ENCODE assay signal across 1 cellular context in the genomic region with DNA sequence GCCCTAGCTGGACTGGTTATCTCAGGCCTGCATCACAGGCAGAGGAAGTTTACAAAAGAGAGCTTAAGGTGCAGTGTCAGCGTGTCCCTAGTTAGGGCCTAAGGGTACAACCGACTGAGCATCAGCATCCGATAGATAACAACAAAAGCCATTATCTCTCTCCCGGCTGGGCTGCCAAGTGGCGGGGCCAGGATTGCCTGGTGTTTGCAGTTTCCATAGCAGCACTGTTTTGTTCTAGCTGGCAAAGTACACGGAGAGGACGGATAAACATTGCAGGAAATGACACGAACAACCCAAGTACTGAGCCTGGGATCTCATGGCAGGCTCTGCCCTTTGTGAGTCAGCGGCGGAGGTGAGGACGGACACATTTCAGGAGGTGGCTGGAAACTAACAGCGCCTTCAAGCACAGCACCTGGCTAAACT.
TF ChIP-seq lines count a peak whose summit lies in the region.

No MANE protein-coding gene starts in this region.

TF ChIP-seq in K562, 482 proteins besides CTCF, POLR2A, EP300 and RAD21 (continued from another document and continues in another):
- TF ChIP-seq ELK1 (CRISPR knock-in tag; IDR thresholded peaks at IDR 0.05), result no peak
- TF ChIP-seq ZNF79 (CRISPR knock-in tag; IDR thresholded peaks at IDR 0.05; ENCODE audit: low read depth), result no peak
- TF ChIP-seq MEIS2 (IDR thresholded peaks at IDR 0.05; ENCODE audit: partially characterized antibody), result peak; percentile 70
- TF ChIP-seq POLR2B (IDR thresholded peaks at IDR 0.05; ENCODE audit: low read depth, partially characterized antibody), result no peak
- TF ChIP-seq ZNF165 (CRISPR knock-in tag; IDR thresholded peaks at IDR 0.05; ENCODE audit: borderline replicate concordance), result no peak
- no peak for TF ChIP-seq ZNF655 (CRISPR knock-in tag; IDR thresholded peaks at IDR 0.05)
- no peak for TF ChIP-seq SETDB1 (IDR thresholded peaks at IDR 0.05; ENCODE audit: low read length)
- TF ChIP-seq TAF1 (IDR thresholded peaks at IDR 0.05; ENCODE audit: control insufficient read depth, extremely low read depth, insufficient read depth, low read length, severe bottlenecking), result peak; percentile 31
- TF ChIP-seq NELFE (IDR thresholded peaks at IDR 0.05; ENCODE audit: insufficient read depth, insufficient read length), result no peak
- TF ChIP-seq FOXP1 (CRISPR knock-in tag; IDR thresholded peaks at IDR 0.05), result peak; percentile 76; the same call in 1 of the 2 replicates
- TF ChIP-seq ZNF311 (CRISPR knock-in tag; IDR thresholded peaks at IDR 0.05), result no peak
- TF ChIP-seq ZNF274 (IDR thresholded peaks at IDR 0.05; ENCODE audit: borderline replicate concordance, low read depth, low read length), result peak; percentile 71; the same call in 1 of the 2 replicates
- TF ChIP-seq EGR1 (conservative IDR thresholded peaks at IDR 0.05), result no peak
- no peak for TF ChIP-seq USF2 (CRISPR knock-in tag; IDR thresholded peaks at IDR 0.05)
- TF ChIP-seq CHCHD3 (CRISPR knock-in tag; IDR thresholded peaks at IDR 0.05), result no peak
- peak; percentile 86 for TF ChIP-seq KLF16 (IDR thresholded peaks at IDR 0.05)
- TF ChIP-seq SRSF7 (optimal IDR thresholded peaks at IDR 0.05; ENCODE audit: low read depth, low read length), result no peak
- TF ChIP-seq AFF4 (CRISPR knock-in tag; IDR thresholded peaks at IDR 0.05), result no peak
- TF ChIP-seq ZNF785 (CRISPR knock-in tag; IDR thresholded peaks at IDR 0.05), result no peak
- no peak for TF ChIP-seq PURB (CRISPR knock-in tag; IDR thresholded peaks at IDR 0.05; ENCODE audit: low read depth)
- TF ChIP-seq SMAD2 (IDR thresholded peaks at IDR 0.05; ENCODE audit: low read depth, low read length), result no peak
- TF ChIP-seq DNMT1 (IDR thresholded peaks at IDR 0.05), result no peak
- TF ChIP-seq NR4A1 (CRISPR knock-in tag; IDR thresholded peaks at IDR 0.05), result no peak
- TF ChIP-seq NR4A1 (tag; IDR thresholded peaks at IDR 0.05), result no peak
- peak; percentile 69 for TF ChIP-seq NFE2 (IDR thresholded peaks at IDR 0.05; ENCODE audit: low read depth)
- TF ChIP-seq L3MBTL2 (IDR thresholded peaks at IDR 0.05), result no peak; the same call in 1 of the 2 replicates
- TF ChIP-seq RCOR1 (IDR thresholded peaks at IDR 0.05; ENCODE audit: borderline replicate concordance in 1 of 2, low read depth in 2 of 2, low read length in 2 of 2), result peak; percentile 83 to 100; a peak in 3 of 4 replicates
- peak; percentile 84; the same call in 1 of the 2 replicates for TF ChIP-seq FOXM1 (IDR thresholded peaks at IDR 0.05; ENCODE audit: low read depth)
- no peak for TF ChIP-seq FOXM1 (CRISPR knock-in tag; IDR thresholded peaks at IDR 0.05; ENCODE audit: low read depth)
- TF ChIP-seq ZNF431 (CRISPR knock-in tag; IDR thresholded peaks at IDR 0.05), result no peak
- TF ChIP-seq SRSF3 (IDR thresholded peaks at IDR 0.05; ENCODE audit: insufficient read depth, low read length), result no peak
- 0 out of 4 replicates have a peak, but pooled peaks of 1 of the 2 experiments have one; percentile 27 for TF ChIP-seq MAZ (CRISPR knock-in tag; conservative IDR thresholded peaks at IDR 0.05 in 1 of 2, IDR thresholded peaks at IDR 0.05 in 1 of 2)
- peak; percentile 61; the same call in 1 of the 2 replicates for TF ChIP-seq ATF3 (IDR thresholded peaks at IDR 0.05)
- TF ChIP-seq ATF3 (CRISPR knock-in tag; conservative IDR thresholded peaks at IDR 0.05), result 0 out of 2 replicates have a peak, but pooled peaks have one; percentile 42
- no peak for TF ChIP-seq GTF2E2 (tag; IDR thresholded peaks at IDR 0.05)
- no peak for TF ChIP-seq ZNF444 (CRISPR knock-in tag; IDR thresholded peaks at IDR 0.05)
- TF ChIP-seq, protein P1, sequence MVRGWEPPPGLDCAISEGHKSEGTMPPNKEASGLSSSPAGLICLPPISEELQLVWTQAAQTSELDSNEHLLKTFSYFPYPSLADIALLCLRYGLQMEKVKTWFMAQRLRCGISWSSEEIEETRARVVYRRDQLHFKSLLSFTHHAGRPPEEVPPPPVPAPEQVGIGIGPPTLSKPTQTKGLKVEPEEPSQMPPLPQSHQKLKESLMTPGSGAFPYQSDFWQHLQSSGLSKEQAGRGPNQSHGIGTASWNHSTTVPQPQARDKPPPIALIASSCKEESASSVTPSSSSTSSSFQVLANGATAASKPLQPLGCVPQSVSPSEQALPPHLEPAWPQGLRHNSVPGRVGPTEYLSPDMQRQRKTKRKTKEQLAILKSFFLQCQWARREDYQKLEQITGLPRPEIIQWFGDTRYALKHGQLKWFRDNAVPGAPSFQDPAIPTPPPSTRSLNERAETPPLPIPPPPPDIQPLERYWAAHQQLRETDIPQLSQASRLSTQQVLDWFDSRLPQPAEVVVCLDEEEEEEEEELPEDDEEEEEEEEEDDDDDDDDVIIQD (CRISPR knock-in tag; IDR thresholded peaks at IDR 0.05), result no peak
- peak; percentile 87 for TF ChIP-seq MXI1 (IDR thresholded peaks at IDR 0.05; ENCODE audit: low read depth, low read length)
- TF ChIP-seq POLR2H (tag; IDR thresholded peaks at IDR 0.05; ENCODE audit: low read depth), result no peak
- TF ChIP-seq NFIC (IDR thresholded peaks at IDR 0.05), result peak; percentile 86
- TF ChIP-seq, protein P2, sequence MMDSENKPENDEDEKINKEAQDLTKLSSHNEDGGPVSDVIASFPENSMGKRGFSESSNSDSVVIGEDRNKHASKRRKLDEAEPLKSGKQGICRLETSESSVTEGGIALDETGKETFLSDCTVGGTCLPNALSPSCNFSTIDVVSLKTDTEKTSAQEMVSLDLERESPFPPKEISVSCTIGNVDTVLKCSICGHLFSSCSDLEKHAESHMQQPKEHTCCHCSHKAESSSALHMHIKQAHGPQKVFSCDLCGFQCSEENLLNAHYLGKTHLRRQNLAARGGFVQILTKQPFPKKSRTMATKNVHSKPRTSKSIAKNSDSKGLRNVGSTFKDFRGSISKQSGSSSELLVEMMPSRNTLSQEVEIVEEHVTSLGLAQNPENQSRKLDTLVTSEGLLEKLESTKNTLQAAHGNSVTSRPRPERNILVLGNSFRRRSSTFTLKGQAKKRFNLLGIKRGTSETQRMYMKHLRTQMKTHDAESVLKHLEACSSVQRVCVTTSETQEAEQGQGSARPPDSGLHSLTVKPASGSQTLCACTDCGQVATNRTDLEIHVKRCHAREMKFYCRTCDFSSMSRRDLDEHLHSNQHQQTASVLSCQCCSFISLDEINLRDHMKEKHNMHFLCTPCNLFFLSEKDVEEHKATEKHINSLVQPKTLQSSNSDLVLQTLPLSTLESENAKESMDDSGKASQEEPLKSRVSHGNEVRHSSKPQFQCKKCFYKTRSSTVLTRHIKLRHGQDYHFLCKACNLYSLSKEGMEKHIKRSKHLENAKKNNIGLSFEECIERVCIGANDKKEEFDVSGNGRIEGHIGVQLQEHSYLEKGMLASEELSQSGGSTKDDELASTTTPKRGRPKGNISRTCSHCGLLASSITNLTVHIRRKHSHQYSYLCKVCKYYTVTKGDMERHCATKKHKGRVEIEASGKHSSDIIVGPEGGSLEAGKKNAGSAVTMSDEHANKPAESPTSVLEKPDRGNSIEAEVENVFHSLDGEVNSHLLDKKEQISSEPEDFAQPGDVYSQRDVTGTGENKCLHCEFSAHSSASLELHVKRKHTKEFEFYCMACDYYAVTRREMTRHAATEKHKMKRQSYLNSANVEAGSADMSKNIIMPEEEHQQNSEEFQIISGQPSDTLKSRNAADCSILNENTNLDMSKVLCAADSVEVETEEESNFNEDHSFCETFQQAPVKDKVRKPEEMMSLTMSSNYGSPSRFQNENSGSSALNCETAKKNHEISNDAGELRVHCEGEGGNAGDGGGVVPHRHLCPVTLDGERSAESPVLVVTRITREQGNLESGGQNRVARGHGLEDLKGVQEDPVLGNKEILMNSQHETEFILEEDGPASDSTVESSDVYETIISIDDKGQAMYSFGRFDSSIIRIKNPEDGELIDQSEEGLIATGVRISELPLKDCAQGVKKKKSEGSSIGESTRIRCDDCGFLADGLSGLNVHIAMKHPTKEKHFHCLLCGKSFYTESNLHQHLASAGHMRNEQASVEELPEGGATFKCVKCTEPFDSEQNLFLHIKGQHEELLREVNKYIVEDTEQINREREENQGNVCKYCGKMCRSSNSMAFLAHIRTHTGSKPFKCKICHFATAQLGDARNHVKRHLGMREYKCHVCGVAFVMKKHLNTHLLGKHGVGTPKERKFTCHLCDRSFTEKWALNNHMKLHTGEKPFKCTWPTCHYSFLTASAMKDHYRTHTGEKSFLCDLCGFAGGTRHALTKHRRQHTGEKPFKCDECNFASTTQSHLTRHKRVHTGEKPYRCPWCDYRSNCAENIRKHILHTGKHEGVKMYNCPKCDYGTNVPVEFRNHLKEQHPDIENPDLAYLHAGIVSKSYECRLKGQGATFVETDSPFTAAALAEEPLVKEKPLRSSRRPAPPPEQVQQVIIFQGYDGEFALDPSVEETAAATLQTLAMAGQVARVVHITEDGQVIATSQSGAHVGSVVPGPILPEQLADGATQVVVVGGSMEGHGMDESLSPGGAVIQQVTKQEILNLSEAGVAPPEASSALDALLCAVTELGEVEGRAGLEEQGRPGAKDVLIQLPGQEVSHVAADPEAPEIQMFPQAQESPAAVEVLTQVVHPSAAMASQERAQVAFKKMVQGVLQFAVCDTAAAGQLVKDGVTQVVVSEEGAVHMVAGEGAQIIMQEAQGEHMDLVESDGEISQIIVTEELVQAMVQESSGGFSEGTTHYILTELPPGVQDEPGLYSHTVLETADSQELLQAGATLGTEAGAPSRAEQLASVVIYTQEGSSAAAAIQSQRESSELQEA (IDR thresholded peaks at IDR 0.05; ENCODE audit: low read depth), result no peak
- TF ChIP-seq ZNF324 (CRISPR knock-in tag; IDR thresholded peaks at IDR 0.05), result no peak
- no peak for TF ChIP-seq KAT7 (CRISPR knock-in tag; IDR thresholded peaks at IDR 0.05; ENCODE audit: borderline replicate concordance)
- 0 out of 2 replicates have a peak, but pooled peaks have one; percentile 12 for TF ChIP-seq ZSCAN29 (IDR thresholded peaks at IDR 0.05)
